Comparison of ENCODE assay signal across 1 cellular context in the genomic region with DNA sequence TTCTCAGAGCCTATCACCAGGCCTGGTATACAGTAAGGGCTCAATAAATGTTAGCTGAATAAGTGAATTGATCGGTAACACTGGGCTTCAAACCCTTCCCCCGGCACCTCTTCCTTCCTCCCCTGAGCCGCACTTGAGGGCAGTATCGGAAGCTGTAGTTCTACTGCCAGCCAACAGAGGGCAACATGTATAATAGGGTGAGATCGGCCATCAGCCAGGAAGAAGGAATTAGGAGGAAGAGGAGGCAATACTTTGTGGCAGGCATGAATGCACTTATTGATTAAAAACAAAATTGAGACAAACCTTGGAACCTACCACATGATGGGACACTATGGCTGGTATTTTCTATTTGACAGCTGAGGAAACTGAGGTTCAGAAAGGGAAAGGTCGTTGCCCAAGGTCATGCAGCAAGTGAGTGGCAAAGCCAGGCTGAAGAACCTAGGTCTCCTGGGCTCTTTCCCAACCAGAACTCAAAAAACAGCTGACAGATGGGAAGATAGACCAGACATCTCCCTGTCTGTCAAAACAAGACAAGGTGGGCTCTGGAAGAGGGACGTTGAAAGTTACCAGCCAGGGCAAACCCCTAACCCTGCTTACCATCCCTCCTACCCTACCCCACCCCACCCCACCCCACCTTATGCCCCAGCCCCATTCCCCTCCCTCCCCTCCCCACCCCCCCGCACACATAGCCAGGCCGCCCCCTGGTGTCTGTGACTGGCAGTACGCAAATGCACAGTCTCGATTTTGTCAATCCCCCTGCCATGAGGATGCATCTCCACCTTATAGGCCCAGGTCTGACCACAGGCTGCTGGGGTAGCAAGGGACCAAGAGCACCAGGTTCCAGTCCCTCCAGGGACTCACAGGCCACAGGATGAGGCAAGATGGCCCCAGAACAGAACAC.
TF ChIP-seq lines count a peak whose summit lies in the region.

No MANE protein-coding gene starts in this region.

TF ChIP-seq in K562, 482 proteins besides CTCF, POLR2A, EP300 and RAD21 (continued from another document and continues in another):
- TF ChIP-seq ZNF407 (IDR thresholded peaks at IDR 0.05; ENCODE audit: low read depth) (no peak), ZNF445 (CRISPR knock-in tag; IDR thresholded peaks at IDR 0.05; ENCODE audit: low read depth) (no peak), BCOR (IDR thresholded peaks at IDR 0.05) (peak; percentile 85; the same call in 1 of the 2 replicates), THAP7 (CRISPR knock-in tag; IDR thresholded peaks at IDR 0.05) (no peak), ZNF316 (IDR thresholded peaks at IDR 0.05) (no peak), CCAR2 (IDR thresholded peaks at IDR 0.05; ENCODE audit: low read depth, low read length) (no peak), THAP12 (CRISPR knock-in tag; IDR thresholded peaks at IDR 0.05) (no peak), SNRNP70 (optimal IDR thresholded peaks at IDR 0.05; ENCODE audit: low read depth, low read length) (no peak), NFRKB (IDR thresholded peaks at IDR 0.05; ENCODE audit: low read depth) (no peak), MTA3 (IDR thresholded peaks at IDR 0.05; ENCODE audit: borderline replicate concordance) (no peak), MTA1 (IDR thresholded peaks at IDR 0.05; ENCODE audit: borderline replicate concordance) (0 out of 2 replicates have a peak, but pooled peaks have one; percentile 19), SIX5 (IDR thresholded peaks at IDR 0.05; ENCODE audit: borderline replicate concordance in 1 of 2, insufficient read depth in 1 of 2, low read depth in 1 of 2, low read length in 2 of 2) (no peak), FOXA3 (CRISPR knock-in tag; conservative IDR thresholded peaks at IDR 0.05 in 1 of 2, IDR thresholded peaks at IDR 0.05 in 1 of 2) (no peak), MNT (conservative IDR thresholded peaks at IDR 0.05) (no peak), ZC3H8 (IDR thresholded peaks at IDR 0.05) (no peak), ELF4 (CRISPR knock-in tag; IDR thresholded peaks at IDR 0.05) (no peak)
- TF ChIP-seq, protein P1, sequence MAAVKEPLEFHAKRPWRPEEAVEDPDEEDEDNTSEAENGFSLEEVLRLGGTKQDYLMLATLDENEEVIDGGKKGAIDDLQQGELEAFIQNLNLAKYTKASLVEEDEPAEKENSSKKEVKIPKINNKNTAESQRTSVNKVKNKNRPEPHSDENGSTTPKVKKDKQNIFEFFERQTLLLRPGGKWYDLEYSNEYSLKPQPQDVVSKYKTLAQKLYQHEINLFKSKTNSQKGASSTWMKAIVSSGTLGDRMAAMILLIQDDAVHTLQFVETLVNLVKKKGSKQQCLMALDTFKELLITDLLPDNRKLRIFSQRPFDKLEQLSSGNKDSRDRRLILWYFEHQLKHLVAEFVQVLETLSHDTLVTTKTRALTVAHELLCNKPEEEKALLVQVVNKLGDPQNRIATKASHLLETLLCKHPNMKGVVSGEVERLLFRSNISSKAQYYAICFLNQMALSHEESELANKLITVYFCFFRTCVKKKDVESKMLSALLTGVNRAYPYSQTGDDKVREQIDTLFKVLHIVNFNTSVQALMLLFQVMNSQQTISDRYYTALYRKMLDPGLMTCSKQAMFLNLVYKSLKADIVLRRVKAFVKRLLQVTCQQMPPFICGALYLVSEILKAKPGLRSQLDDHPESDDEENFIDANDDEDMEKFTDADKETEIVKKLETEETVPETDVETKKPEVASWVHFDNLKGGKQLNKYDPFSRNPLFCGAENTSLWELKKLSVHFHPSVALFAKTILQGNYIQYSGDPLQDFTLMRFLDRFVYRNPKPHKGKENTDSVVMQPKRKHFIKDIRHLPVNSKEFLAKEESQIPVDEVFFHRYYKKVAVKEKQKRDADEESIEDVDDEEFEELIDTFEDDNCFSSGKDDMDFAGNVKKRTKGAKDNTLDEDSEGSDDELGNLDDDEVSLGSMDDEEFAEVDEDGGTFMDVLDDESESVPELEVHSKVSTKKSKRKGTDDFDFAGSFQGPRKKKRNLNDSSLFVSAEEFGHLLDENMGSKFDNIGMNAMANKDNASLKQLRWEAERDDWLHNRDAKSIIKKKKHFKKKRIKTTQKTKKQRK (IDR thresholded peaks at IDR 0.05; ENCODE audit: borderline replicate concordance, low read depth, low read length), result no peak
- TF ChIP-seq, protein P2, sequence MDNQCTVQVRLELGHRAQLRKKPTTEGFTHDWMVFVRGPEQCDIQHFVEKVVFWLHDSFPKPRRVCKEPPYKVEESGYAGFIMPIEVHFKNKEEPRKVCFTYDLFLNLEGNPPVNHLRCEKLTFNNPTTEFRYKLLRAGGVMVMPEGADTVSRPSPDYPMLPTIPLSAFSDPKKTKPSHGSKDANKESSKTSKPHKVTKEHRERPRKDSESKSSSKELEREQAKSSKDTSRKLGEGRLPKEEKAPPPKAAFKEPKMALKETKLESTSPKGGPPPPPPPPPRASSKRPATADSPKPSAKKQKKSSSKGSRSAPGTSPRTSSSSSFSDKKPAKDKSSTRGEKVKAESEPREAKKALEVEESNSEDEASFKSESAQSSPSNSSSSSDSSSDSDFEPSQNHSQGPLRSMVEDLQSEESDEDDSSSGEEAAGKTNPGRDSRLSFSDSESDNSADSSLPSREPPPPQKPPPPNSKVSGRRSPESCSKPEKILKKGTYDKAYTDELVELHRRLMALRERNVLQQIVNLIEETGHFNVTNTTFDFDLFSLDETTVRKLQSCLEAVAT (IDR thresholded peaks at IDR 0.05), result no peak
- TF ChIP-seq, protein P3, sequence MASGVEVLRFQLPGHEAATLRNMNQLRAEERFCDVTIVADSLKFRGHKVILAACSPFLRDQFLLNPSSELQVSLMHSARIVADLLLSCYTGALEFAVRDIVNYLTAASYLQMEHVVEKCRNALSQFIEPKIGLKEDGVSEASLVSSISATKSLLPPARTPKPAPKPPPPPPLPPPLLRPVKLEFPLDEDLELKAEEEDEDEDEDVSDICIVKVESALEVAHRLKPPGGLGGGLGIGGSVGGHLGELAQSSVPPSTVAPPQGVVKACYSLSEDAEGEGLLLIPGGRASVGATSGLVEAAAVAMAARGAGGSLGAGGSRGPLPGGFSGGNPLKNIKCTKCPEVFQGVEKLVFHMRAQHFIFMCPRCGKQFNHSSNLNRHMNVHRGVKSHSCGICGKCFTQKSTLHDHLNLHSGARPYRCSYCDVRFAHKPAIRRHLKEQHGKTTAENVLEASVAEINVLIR (CRISPR knock-in tag; IDR thresholded peaks at IDR 0.05), result no peak
- TF ChIP-seq, protein P4, sequence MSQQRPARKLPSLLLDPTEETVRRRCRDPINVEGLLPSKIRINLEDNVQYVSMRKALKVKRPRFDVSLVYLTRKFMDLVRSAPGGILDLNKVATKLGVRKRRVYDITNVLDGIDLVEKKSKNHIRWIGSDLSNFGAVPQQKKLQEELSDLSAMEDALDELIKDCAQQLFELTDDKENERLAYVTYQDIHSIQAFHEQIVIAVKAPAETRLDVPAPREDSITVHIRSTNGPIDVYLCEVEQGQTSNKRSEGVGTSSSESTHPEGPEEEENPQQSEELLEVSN (IDR thresholded peaks at IDR 0.05; ENCODE audit: borderline replicate concordance in 1 of 2, extremely low read depth in 1 of 2, insufficient read depth in 1 of 2, insufficient read length in 1 of 2, low read depth in 1 of 2, low read length in 1 of 2, poor library complexity in 1 of 2, severe bottlenecking in 1 of 2), result no peak
